Comparison of ENCODE assay signal across 2 cellular contexts in the genomic region with DNA sequence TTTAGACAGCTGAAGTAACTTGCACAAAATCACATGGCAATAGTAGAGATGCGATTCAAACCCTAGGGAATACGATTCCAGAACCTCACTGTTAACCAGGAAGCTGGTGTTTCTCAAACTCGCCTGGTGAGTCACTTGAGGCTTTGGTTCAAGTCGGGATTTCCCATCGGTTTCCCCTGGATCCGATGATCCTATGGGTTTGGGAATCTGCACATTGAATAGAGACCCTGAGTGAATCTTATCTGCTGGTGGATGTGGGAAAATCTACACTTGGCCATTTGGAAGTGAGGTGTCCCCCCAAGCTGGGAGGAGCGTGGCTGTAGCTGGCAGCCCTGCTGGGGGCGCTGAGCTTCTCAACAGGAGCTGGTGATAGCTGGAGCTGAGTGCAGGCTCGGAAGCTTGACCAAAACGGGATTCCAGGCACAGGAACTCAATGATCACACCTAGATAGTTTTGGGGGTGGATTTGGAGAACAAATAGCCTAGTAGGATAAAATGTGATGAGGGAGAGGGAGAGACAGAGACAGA.
TF ChIP-seq lines count a peak whose summit lies in the region.

No MANE protein-coding gene starts in this region.

TF ChIP-seq in GM23338, 12 proteins besides CTCF, POLR2A, EP300 and RAD21:
- TF ChIP-seq STAT1 (IDR thresholded peaks at IDR 0.05; ENCODE audit: unreplicated experiment) (no peak), EZH2 (IDR thresholded peaks at IDR 0.05; ENCODE audit: low read depth, unreplicated experiment) (no peak), NANOG (IDR thresholded peaks at IDR 0.05; ENCODE audit: borderline replicate concordance) (no peak), REST (IDR thresholded peaks at IDR 0.05; ENCODE audit: unreplicated experiment) (no peak), ETS1 (IDR thresholded peaks at IDR 0.05) (no peak)

TF ChIP-seq in H1, 55 proteins besides CTCF, POLR2A, EP300 and RAD21:
- TF ChIP-seq EGR1 (IDR thresholded peaks at IDR 0.05; ENCODE audit: borderline replicate concordance, low read depth, low read length) = no peak
- TF ChIP-seq PHF8 (conservative IDR thresholded peaks at IDR 0.05; ENCODE audit: low read depth, low read length) = no peak
- TF ChIP-seq TBP (IDR thresholded peaks at IDR 0.05; ENCODE audit: low read depth, low read length) = no peak
